In the genomic region with DNA sequence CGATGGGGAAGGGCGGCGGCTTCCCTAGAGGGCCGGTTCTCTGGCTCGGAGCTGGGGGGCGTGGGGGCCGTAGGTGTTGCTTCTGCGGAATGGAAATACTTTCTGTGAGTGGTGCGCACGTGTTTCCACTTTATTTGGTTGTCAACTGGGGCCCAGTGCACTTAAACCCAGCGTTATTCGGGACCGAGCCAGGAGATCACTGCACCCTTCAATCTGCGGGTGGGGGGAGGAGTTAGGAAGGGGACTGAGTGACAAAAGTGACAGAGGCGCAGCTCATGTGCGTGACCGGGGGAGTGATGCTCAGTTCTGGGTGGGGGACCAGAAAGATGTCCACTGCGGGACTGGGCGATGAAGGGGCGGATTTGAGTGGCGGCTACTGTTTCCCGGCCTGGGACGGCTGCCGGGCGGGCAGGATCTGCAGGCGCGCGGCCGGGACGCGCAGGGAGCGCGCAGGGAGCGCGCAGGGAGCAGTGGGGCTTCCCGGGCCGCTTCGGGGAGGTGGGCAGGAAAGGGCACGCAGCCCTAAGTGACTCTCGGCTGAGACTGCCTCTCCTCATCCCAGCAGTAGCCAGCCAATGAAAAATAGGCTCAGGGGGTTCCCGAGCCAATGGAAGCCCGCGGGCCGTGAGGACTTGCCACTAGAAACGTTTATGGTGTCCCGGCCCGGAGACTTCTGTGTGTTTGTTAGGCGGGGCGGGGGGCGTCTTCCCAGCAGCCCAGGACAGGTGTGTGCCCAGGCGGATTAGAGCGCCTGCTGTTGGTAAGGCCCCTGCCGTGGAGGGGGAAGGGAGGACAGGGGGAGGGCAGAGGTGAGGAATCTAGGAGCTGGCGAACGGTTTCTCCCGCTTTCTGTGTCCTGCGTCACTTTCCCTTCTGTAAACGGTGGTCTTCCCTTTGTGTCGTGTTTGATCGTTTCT, we compare ENCODE assay signal across 8 cellular contexts. TPM values are rescaled to one million over a fixed set of nuclear protein-coding genes. Genes with fewer than 3 reads are reported as not detected.
A peak's percentile ranks its signal among the peaks of the same experiment; 100 is the strongest.
DNase-seq lines count a peak whose midpoint lies in the region; TF ChIP-seq lines count a peak whose summit lies in the region.

No MANE protein-coding gene starts in this region.

- H3K27me3 ChIP-seq in ACC112 (ENCODE audit: insufficient read depth, low read length) (no peaks in the 10 kb centered on the region), HAP-1 (ENCODE audit: low read depth) (no peaks in the 10 kb centered on the region), Peyer's patch (no peaks in the 10 kb centered on the region), osteoblast (ENCODE audit: insufficient read depth, low read length) (peaks cover 43% of the 10 kb centered on the region)

- H3K4me1 ChIP-seq in ACC112 (ENCODE audit: control insufficient read depth, insufficient read depth, low read length, unreplicated experiment) (peaks cover 6% of the 10 kb centered on the region), HAP-1 (no peaks in the 10 kb centered on the region), Peyer's patch (peaks cover 8 to 34% (median 15%) of the 10 kb centered on the region in 4 donors), osteoblast (ENCODE audit: insufficient read depth, low read length) (peaks cover 5% of the 10 kb centered on the region)

- H3K36me3 ChIP-seq in ACC112 (ENCODE audit: insufficient read depth, low read length) (no peaks in the 10 kb centered on the region), HAP-1 (replicated peaks) (no peaks in the 10 kb centered on the region), Peyer's patch (no peaks in the 10 kb centered on the region), osteoblast (ENCODE audit: insufficient read depth, low read length) (no peaks in the 10 kb centered on the region)

- peak overlapping the region; percentile 83 for H2AFZ ChIP-seq in ACC112 (ENCODE audit: low read length, unreplicated experiment)
- peak overlapping the region; percentile 87 for H2AFZ ChIP-seq in osteoblast (ENCODE audit: low read length)

- H3K36me3 Mint-ChIP-seq in type B pancreatic cell, result no peaks in the 10 kb centered on the region

- no peaks in the 10 kb centered on the region for H4K20me1 ChIP-seq in osteoblast (ENCODE audit: insufficient read depth, low read length)

- H3K79me2 ChIP-seq in ACC112 (ENCODE audit: control insufficient read depth, insufficient read depth, low read length, unreplicated experiment) (no peaks in the 10 kb centered on the region), osteoblast (ENCODE audit: insufficient read depth, low read length) (no peaks in the 10 kb centered on the region)

- peaks cover 34% of the 10 kb centered on the region for H3K27me3 Mint-ChIP-seq in type B pancreatic cell

- H3K9me3 Mint-ChIP-seq in type B pancreatic cell, result no peaks in the 10 kb centered on the region

- in situ Hi-C loops in HAP-1 (cut with MboI; ENCODE audit: low sequenced_read_pairs), result no loop called here

- H3K4me1 Mint-ChIP-seq in type B pancreatic cell (ENCODE audit: unreplicated experiment), result peaks cover 17% of the 10 kb centered on the region

- H3K27ac ChIP-seq in ACC112 (ENCODE audit: low read depth, low read length) (no peak overlapping the region), Peyer's patch (peak overlapping the region; percentile 90 to 97 (median 94)), osteoblast (ENCODE audit: low read depth, low read length) (no peak overlapping the region)

- H3K9me3 ChIP-seq in HAP-1 (no peaks in the 10 kb centered on the region), Peyer's patch (no peaks in the 10 kb centered on the region), osteoblast (ENCODE audit: low read depth, low read length) (no peaks in the 10 kb centered on the region)

- H3K4me3 Mint-ChIP-seq in type B pancreatic cell, result peak overlapping the region; percentile 94

- peak overlapping the region; percentile 91 for H3K4me3 ChIP-seq in ACC112 (ENCODE audit: low read depth, low read length)
- H3K4me3 ChIP-seq in HAP-1, result peak overlapping the region; percentile 23
- peak overlapping the region; percentile 54 to 75 (median 66) for H3K4me3 ChIP-seq in Peyer's patch
- H3K4me3 ChIP-seq in osteoblast (ENCODE audit: insufficient read depth, low read length), result peak overlapping the region; percentile 69

- peak; percentile 65 to 79 for DNase-seq in HAP-1 (ENCODE audit: low spot score in 2 of 2)
- peak; percentile 74 to 87 (median 86) for DNase-seq in Peyer's patch
- DNase-seq in activated gamma-delta T cell treated with Interleukin-2 at 50 U/mL for 16 hours, result peak; percentile 53
- DNase-seq in germinal center (ENCODE audit: low spot score), result peak; percentile 53
- peak; percentile 93 for DNase-seq in osteoblast (ENCODE audit: insufficient read length, low spot score, missing footprints)
- peak; percentile 74 for DNase-seq in type B pancreatic cell (ENCODE audit: extremely low spot score, unreplicated experiment)
- DNase-seq in Kasumi-1 (lab: John Stamatoyannopoulos, UW), result no peak

- TF ChIP-seq POLR2A in Peyer's patch (IDR thresholded peaks at IDR 0.05), result peak in 1 of 2 donors; percentile 42

- TF ChIP-seq CTCF in Peyer's patch (IDR thresholded peaks at IDR 0.05), result no peak
- no peak for TF ChIP-seq CTCF in osteoblast (IDR thresholded peaks at IDR 0.05; ENCODE audit: extremely low read depth, low read depth, low read length)
- TF ChIP-seq CTCF in type B pancreatic cell (conservative IDR thresholded peaks at IDR 0.05), result no peak

- H3K4me2 ChIP-seq in osteoblast (ENCODE audit: insufficient read depth, low read length), result peak overlapping the region; percentile 89

- peak overlapping the region; percentile 84 for H3K27ac Mint-ChIP-seq in type B pancreatic cell

RNA-seq across cellular contexts. Expression of gene KDM7A, which starts 54.3 kb away (rescaled TPM):
- total RNA-seq in Peyer's patch, result 10 to 100 TPM; 38.0 to 59.3 (median 38.8) TPM
- total RNA-seq in osteoblast, result 12.4 and 13.4 TPM in 2 replicates
- 7.5 and 9.3 TPM in 2 replicates for total RNA-seq in type B pancreatic cell (ENCODE audit: low replicate concordance)

Comparison
In these comparisons a context has a peak if more than half of its experiments do, and no peak if none do; other contexts are left out.
1. H3K27ac ChIP-seq: peak in Peyer's patch (4 of 4); none in ACC112 (single experiment) and osteoblast (single experiment).
2. H3K4me3 ChIP-seq: peak in every context shown above with its lines; median percentile 91 in ACC112; 69 in osteoblast; 66 in Peyer's patch; 23 in HAP-1.
3. DNase-seq: peak in HAP-1 (2 of 2), Peyer's patch (3 of 3), activated gamma-delta T cell treated with Interleukin-2 at 50 U/mL for 16 hours (single experiment), germinal center (single experiment), osteoblast (single experiment) and type B pancreatic cell (single experiment); none in Kasumi-1 (0 of 2).